Comparison of ENCODE assay signal across 18 cellular contexts in the genomic region with DNA sequence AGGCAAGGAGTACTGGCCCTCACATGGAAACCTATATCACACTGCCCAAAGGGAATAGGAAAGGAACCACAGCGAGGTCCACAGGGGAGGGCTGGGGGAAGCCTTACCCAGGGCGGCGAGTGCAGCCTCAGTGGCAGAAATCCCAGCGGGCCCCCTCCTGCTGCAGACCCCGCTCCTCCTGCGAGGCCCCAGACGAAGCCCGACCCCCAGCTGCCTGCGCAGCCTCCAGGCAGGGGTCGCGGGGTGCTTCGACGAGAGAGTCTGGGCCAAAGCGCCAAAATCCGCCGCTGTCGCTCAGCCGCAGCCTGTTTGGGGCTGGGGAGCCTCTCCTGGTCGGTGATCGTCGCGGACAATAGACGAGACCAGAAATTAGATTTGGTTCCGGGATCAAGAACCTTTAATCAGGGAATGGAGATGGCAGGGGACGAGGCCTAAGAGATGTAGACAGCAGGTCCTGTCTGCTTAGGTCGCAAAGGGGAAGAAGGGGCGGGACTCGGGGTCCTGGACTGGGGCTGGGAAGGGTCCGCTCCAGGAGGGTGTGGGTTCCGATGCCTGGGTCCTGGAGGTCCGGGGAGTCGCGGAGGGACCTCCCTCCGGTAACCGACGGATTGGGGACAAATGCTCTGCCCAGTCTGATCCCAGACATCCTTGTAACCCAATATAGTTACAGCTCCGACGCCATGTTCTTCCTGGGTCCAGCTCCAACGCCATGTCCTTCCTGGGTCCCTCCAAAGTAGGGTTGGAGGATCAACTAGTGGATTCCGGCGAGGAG. TPM values are rescaled to one million over a fixed set of nuclear protein-coding genes. Genes with fewer than 3 reads are reported as not detected.
DNase-seq lines count a peak whose midpoint lies in the region; ATAC-seq and TF ChIP-seq lines count a peak whose summit lies in the region.
"Had no signal": no experiment of that assay in that cellular context is flagged by ENCODE, and none has a peak within 500 bp of the region (broad histone marks: within the 10 kb centered on the region; RNA-seq: fewer than 3 reads in every experiment).

No MANE protein-coding gene starts in this region.

- intact Hi-C loops in CD4-positive, alpha-beta T cell (cut with DNase I, micrococcal nuclease), result loop anchor here (2.0 to 10.0 kb wide), 3 partner anchors 14 to 432 kb away; partner anchors contain the start of gene DDR1 (in 1 of the 2)
- intact Hi-C loops in tibial artery (cut with DNase I; ENCODE audit: low total_unique reads), result no loop called here

- CTCF ChIA-PET in CD4-positive, alpha-beta T cell (lab: Charles Lee), result interaction anchor here (0.5 to 2.2 kb wide), 38 partner anchors 9 to 278 kb away, joined by 3 to 52 read pairs (median 4); partner anchors contain the start of gene ABCF1

- H3K4me3 Mint-ChIP-seq in T-helper 1 cell treated with Interleukin-12 subunit alpha and Interleukin-12 subunit beta and Interleukin-4 antibody, amounts not matched to agents 30 μg/mL and 1 μg/mL, for 36 hours, result peak overlapping the region; percentile 25
- peak overlapping the region; percentile 67 for H3K4me3 Mint-ChIP-seq in CD4-positive, alpha-beta T cell
- H3K4me3 Mint-ChIP-seq in activated naive CD8-positive, alpha-beta T cell treated with anti-CD3 and anti-CD28 coated beads for 36 hours, result peak overlapping the region; percentile 15
- H3K4me3 Mint-ChIP-seq in naive thymus-derived CD8-positive, alpha-beta T cell, result peak overlapping the region in 7 of 10 donors; percentile 66 to 75 (median 72)
- H3K4me3 Mint-ChIP-seq: activated T-cell treated with anti-CD3 and anti-CD28 coated beads, Interleukin-2, amount 50 U/mL, for 24 hours; neural progenitor cell had no signal

- no peak overlapping the region for H3K27ac Mint-ChIP-seq in T-helper 1 cell treated with Interleukin-12 subunit alpha and Interleukin-12 subunit beta and Interleukin-4 antibody, amounts not matched to agents 30 μg/mL and 1 μg/mL, for 36 hours
- H3K27ac Mint-ChIP-seq in CD4-positive, alpha-beta T cell, result no peak overlapping the region
- H3K27ac Mint-ChIP-seq in activated naive CD8-positive, alpha-beta T cell treated with anti-CD3 and anti-CD28 coated beads for 36 hours, result no peak overlapping the region
- H3K27ac Mint-ChIP-seq in naive thymus-derived CD8-positive, alpha-beta T cell, result no peak overlapping the region
- H3K27ac Mint-ChIP-seq: activated T-cell treated with anti-CD3 and anti-CD28 coated beads, Interleukin-2, amount 50 U/mL, for 24 hours; neural progenitor cell had no signal

- no peak for TF ChIP-seq POLR2A in Peyer's patch (IDR thresholded peaks at IDR 0.05)

- peaks cover 93% of the 10 kb centered on the region for H3K27me3 Mint-ChIP-seq in T-helper 1 cell treated with Interleukin-12 subunit alpha and Interleukin-12 subunit beta and Interleukin-4 antibody, amounts not matched to agents 30 μg/mL and 1 μg/mL, for 36 hours (ENCODE audit: low read depth)
- H3K27me3 Mint-ChIP-seq in CD4-positive, alpha-beta T cell, result peaks cover 91% of the 10 kb centered on the region
- peaks cover 94% of the 10 kb centered on the region for H3K27me3 Mint-ChIP-seq in activated naive CD8-positive, alpha-beta T cell treated with anti-CD3 and anti-CD28 coated beads for 36 hours
- peaks cover 41 to 96% (median 72%) of the 10 kb centered on the region in 5 donors for H3K27me3 Mint-ChIP-seq in naive thymus-derived CD8-positive, alpha-beta T cell

- H3K9me3 ChIP-seq in CD4-positive, alpha-beta T cell (ENCODE audit: control insufficient read depth, low read length), result no peaks in the 10 kb centered on the region
- no peaks in the 10 kb centered on the region for H3K9me3 ChIP-seq in Peyer's patch
- H3K9me3 ChIP-seq in tibial artery, result no peaks in the 10 kb centered on the region
- H3K9me3 ChIP-seq: mucosa of descending colon, prostate gland, upper lobe of left lung had no signal

- H3K4me1 ChIP-seq in Peyer's patch (peaks cover 0 to 24% (median 15%) of the 10 kb centered on the region in 4 donors), tibial artery (peaks cover 0 to 24% (median 15%) of the 10 kb centered on the region in 4 donors)
- H3K4me1 ChIP-seq: neural progenitor cell, prostate gland had no signal

- POLR2A ChIA-PET in CD4-positive, alpha-beta T cell (lab: Charles Lee), result interaction anchor here (0.6 to 3.0 kb wide), 6 partner anchors 12 to 118 kb away, joined by 3 to 32 read pairs (median 5); partner anchors contain the start of genes ABCF1 and GNL1
- POLR2A ChIA-PET in naive thymus-derived CD8-positive, alpha-beta T cell (lab: Charles Lee), result interaction anchor here (1.0 to 2.2 kb wide), 4 partner anchors 29 to 219 kb away, joined by 3 to 6 read pairs (median 6); no protein-coding TSS in a partner anchor

- TF ChIP-seq CTCF in CD4-positive, alpha-beta T cell (IDR thresholded peaks at IDR 0.05), result no peak
- TF ChIP-seq CTCF in Peyer's patch (IDR thresholded peaks at IDR 0.05) (no peak), tibial artery (IDR thresholded peaks at IDR 0.05) (no peak)

- peaks cover 26% of the 10 kb centered on the region for H3K4me1 Mint-ChIP-seq in T-helper 1 cell treated with Interleukin-12 subunit alpha and Interleukin-12 subunit beta and Interleukin-4 antibody, amounts not matched to agents 30 μg/mL and 1 μg/mL, for 36 hours (ENCODE audit: low read depth)
- H3K4me1 Mint-ChIP-seq in CD4-positive, alpha-beta T cell (ENCODE audit: low read depth), result peaks cover 50% of the 10 kb centered on the region
- peaks cover 36% of the 10 kb centered on the region for H3K4me1 Mint-ChIP-seq in activated naive CD8-positive, alpha-beta T cell treated with anti-CD3 and anti-CD28 coated beads for 36 hours
- H3K4me1 Mint-ChIP-seq in naive thymus-derived CD8-positive, alpha-beta T cell, result peaks cover 28 to 50% (median 44%) of the 10 kb centered on the region in 4 donors
- H3K4me1 Mint-ChIP-seq: neural progenitor cell had no signal

- peaks cover 77% of the 10 kb centered on the region for H3K27me3 ChIP-seq in CD4-positive, alpha-beta T cell (ENCODE audit: control insufficient read depth, insufficient read depth, low read length)
- H3K27me3 ChIP-seq in Peyer's patch, result peaks cover 0 to 27% of the 10 kb centered on the region in 2 donors
- H3K27me3 ChIP-seq in tibial artery, result peaks cover 7 to 88% of the 10 kb centered on the region in 2 donors

- H3K9me3 Mint-ChIP-seq in T-helper 1 cell treated with Interleukin-12 subunit alpha and Interleukin-12 subunit beta and Interleukin-4 antibody, amounts not matched to agents 30 μg/mL and 1 μg/mL, for 36 hours, result no peaks in the 10 kb centered on the region
- H3K9me3 Mint-ChIP-seq in CD4-positive, alpha-beta T cell, result no peaks in the 10 kb centered on the region
- H3K9me3 Mint-ChIP-seq in activated naive CD8-positive, alpha-beta T cell treated with anti-CD3 and anti-CD28 coated beads for 36 hours, result no peaks in the 10 kb centered on the region
- no peaks in the 10 kb centered on the region for H3K9me3 Mint-ChIP-seq in naive thymus-derived CD8-positive, alpha-beta T cell
- H3K9me3 Mint-ChIP-seq: activated T-cell treated with anti-CD3 and anti-CD28 coated beads, Interleukin-2, amount 50 U/mL, for 24 hours; neural progenitor cell had no signal

- H3K36me3 Mint-ChIP-seq in T-helper 1 cell treated with Interleukin-12 subunit alpha and Interleukin-12 subunit beta and Interleukin-4 antibody, amounts not matched to agents 30 μg/mL and 1 μg/mL, for 36 hours (ENCODE audit: low read depth), result no peaks in the 10 kb centered on the region
- H3K36me3 Mint-ChIP-seq in CD4-positive, alpha-beta T cell (ENCODE audit: low read depth), result no peaks in the 10 kb centered on the region
- H3K36me3 Mint-ChIP-seq in activated naive CD8-positive, alpha-beta T cell treated with anti-CD3 and anti-CD28 coated beads for 36 hours, result no peaks in the 10 kb centered on the region
- H3K36me3 Mint-ChIP-seq in naive thymus-derived CD8-positive, alpha-beta T cell, result no peaks in the 10 kb centered on the region
- H3K36me3 Mint-ChIP-seq: neural progenitor cell had no signal

- H3K36me3 ChIP-seq in Peyer's patch, result no peaks in the 10 kb centered on the region
- H3K36me3 ChIP-seq in tibial artery, result no peaks in the 10 kb centered on the region
- H3K36me3 ChIP-seq: neural progenitor cell, prostate gland, upper lobe of left lung had no signal

- ATAC-seq in CD4-positive, alpha-beta T cell (ENCODE audit: poor library complexity), result no peak
- no peak for ATAC-seq in naive thymus-derived CD8-positive, alpha-beta T cell
- no peak for ATAC-seq in HG02938 (IDR thresholded peaks at IDR 0.05; ENCODE audit: unreplicated experiment)

- DNase-seq in T-helper 1 cell, result no peak
- DNase-seq in CD4-positive, alpha-beta T cell, result no peak
- DNase-seq in activated naive CD8-positive, alpha-beta T cell treated with anti-CD3 and anti-CD28 coated beads for 36 hours, result no peak
- no peak for DNase-seq in naive thymus-derived CD8-positive, alpha-beta T cell
- no peak for DNase-seq in Peyer's patch
- DNase-seq in tibial artery, result no peak
- DNase-seq: cortex of kidney, T1000 had no signal

- H3K27ac ChIP-seq in CD4-positive, alpha-beta T cell (ENCODE audit: low read depth, low read length), result no peak overlapping the region
- H3K27ac ChIP-seq in Peyer's patch, result no peak overlapping the region
- H3K27ac ChIP-seq in tibial artery, result no peak overlapping the region
- H3K27ac ChIP-seq: neural progenitor cell, prostate gland, RWPE1, SK-N-MC, upper lobe of left lung had no signal

- H3K4me3 ChIP-seq in Peyer's patch, result no peak overlapping the region
- no peak overlapping the region for H3K4me3 ChIP-seq in tibial artery
- H3K4me3 ChIP-seq: lung, mucosa of descending colon, neural progenitor cell, prostate gland, SK-N-MC had no signal

RNA-seq across cellular contexts. Expression of gene HLA-E, which starts 36.4 kb away (rescaled TPM):
- total RNA-seq in CD4-positive, alpha-beta T cell, result 1,000 to 10,000 TPM; 1,136 to 1,173 TPM
- total RNA-seq in activated naive CD8-positive, alpha-beta T cell treated with anti-CD3 and anti-CD28 coated beads for 36 hours, result 100 to 1,000 TPM; 481 to 482 TPM
- total RNA-seq in naive thymus-derived CD8-positive, alpha-beta T cell, result 1,000 to 10,000 TPM; 1,291 to 1,305 TPM
- 1,000 to 10,000 TPM; 2,699 to 2,977 (median 2,826) TPM for polyA plus RNA-seq in naive thymus-derived CD8-positive, alpha-beta T cell
- total RNA-seq in Peyer's patch, result 100 to 1,000 TPM; 313 to 404 (median 383) TPM

Comparison
In these comparisons a context has a peak if more than half of its experiments do, and no peak if none do; other contexts are left out.
1. H3K4me3 Mint-ChIP-seq: peak in every context shown above with its lines; median percentile 72 in naive thymus-derived CD8-positive, alpha-beta T cell; 67 in CD4-positive, alpha-beta T cell; 25 in T-helper 1 cell treated with Interleukin-12 subunit alpha and Interleukin-12 subunit beta and Interleukin-4 antibody, amounts not matched to agents 30 μg/mL and 1 μg/mL, for 36 hours; 15 in activated naive CD8-positive, alpha-beta T cell treated with anti-CD3 and anti-CD28 coated beads for 36 hours.